16 cellular contexts compared by ENCODE assay signal in the genomic region with DNA sequence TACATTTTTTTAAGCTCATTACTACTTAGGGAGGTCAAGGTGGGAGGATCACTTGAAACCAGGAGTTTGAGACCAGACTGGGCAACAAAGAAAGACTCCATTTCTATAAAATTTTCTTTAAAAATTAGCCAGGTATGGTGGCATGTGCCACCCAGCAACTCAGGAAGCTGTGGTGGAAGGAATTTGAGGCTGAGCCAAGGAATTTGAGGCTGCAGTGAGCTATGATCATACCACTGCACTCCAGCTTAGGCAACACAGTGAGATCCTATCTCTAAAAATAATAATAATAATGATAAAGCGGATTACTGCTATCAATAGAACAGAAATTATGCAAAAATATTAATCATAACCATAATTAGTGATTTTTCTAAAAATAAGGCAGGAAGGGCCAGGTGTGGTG.
DNase-seq lines count a peak whose midpoint lies in the region; ATAC-seq and TF ChIP-seq lines count a peak whose summit lies in the region.
"Had no signal": no experiment of that assay in that cellular context is flagged by ENCODE, and none has a peak within 500 bp of the region (broad histone marks: within the 10 kb centered on the region; RNA-seq: fewer than 3 reads in every experiment).

No MANE protein-coding gene starts in this region.

- H3K4me3 ChIP-seq in GM23248 (no peak overlapping the region), PC-3 (ENCODE audit: low read length) (no peak overlapping the region), Karpas-422 (ENCODE audit: low read length) (no peak overlapping the region)
- H3K4me3 ChIP-seq: Peyer's patch had no signal

- TF ChIP-seq CTCF in PC-3 (conservative IDR thresholded peaks at IDR 0.05; ENCODE audit: low read depth, low read length), result no peak

- no peak overlapping the region for H3K27ac Mint-ChIP-seq in activated CD8-positive, alpha-beta T cell treated with anti-CD3 and anti-CD28 coated beads, Interleukin-2, amount 10 ng/mL, durations not matched to agents 7 days and 5 days
- H3K27ac Mint-ChIP-seq: CD8-positive, alpha-beta T cell; H9; T-helper 17 cell had no signal

- no peaks in the 10 kb centered on the region for H3K9me3 Mint-ChIP-seq in activated CD8-positive, alpha-beta T cell treated with anti-CD3 and anti-CD28 coated beads, Interleukin-2, amount 10 ng/mL, durations not matched to agents 7 days and 5 days (ENCODE audit: insufficient read depth)
- H3K9me3 Mint-ChIP-seq: CD8-positive, alpha-beta T cell; H9 had no signal

- POLR2A ChIA-PET in PC-3 (lab: Charles Lee; ENCODE audit: unreplicated experiment), result no interaction called here
- POLR2A ChIA-PET in activated CD8-positive, alpha-beta T cell treated with anti-CD3 and anti-CD28 coated beads, Interleukin-2, amount 10 ng/mL, durations not matched to agents 7 days and 5 days (lab: Charles Lee), result no interaction called here

- H3K4me3 Mint-ChIP-seq in activated CD8-positive, alpha-beta T cell treated with anti-CD3 and anti-CD28 coated beads, Interleukin-2, amount 10 ng/mL, durations not matched to agents 7 days and 5 days, result no peak overlapping the region
- H3K4me3 Mint-ChIP-seq: CD8-positive, alpha-beta T cell; H9; T-helper 17 cell had no signal

- H3K27me3 ChIP-seq in GM23248 (replicated peaks; ENCODE audit: insufficient read depth) (no peaks in the 10 kb centered on the region), PC-3 (ENCODE audit: low read length) (no peaks in the 10 kb centered on the region), Karpas-422 (ENCODE audit: low read length) (no peaks in the 10 kb centered on the region)
- H3K27me3 ChIP-seq: Peyer's patch had no signal

- H3K9me3 ChIP-seq in GM23248 (ENCODE audit: low read depth) (no peaks in the 10 kb centered on the region), PC-3 (ENCODE audit: low read length) (no peaks in the 10 kb centered on the region), Karpas-422 (ENCODE audit: low read length) (no peaks in the 10 kb centered on the region)
- H3K9me3 ChIP-seq: Peyer's patch had no signal

- H3F3A ChIP-seq in GM23248 (ENCODE audit: insufficient read depth), result no peaks in the 10 kb centered on the region
- H3F3A ChIP-seq in PC-3 (ENCODE audit: low read length, unreplicated experiment), result no peaks in the 10 kb centered on the region

- H2AFZ ChIP-seq in GM23248, result no peak overlapping the region
- H2AFZ ChIP-seq in PC-3 (ENCODE audit: low read length), result no peak overlapping the region
- H2AFZ ChIP-seq in Karpas-422 (ENCODE audit: low read length), result no peak overlapping the region

- H3K9ac ChIP-seq in GM23248 (no peak overlapping the region), PC-3 (ENCODE audit: low read length) (no peak overlapping the region), Karpas-422 (ENCODE audit: low read length) (no peak overlapping the region)

- H3K27ac ChIP-seq in GM23248 (no peak overlapping the region), PC-3 (ENCODE audit: low read length) (no peak overlapping the region), Karpas-422 (ENCODE audit: low read length) (no peak overlapping the region)
- H3K27ac ChIP-seq: Peyer's patch had no signal

- intact Hi-C loops in PC-3 (cut with micrococcal nuclease), result no loop called here

- CTCF ChIA-PET in PC-3 (lab: Charles Lee), result no interaction called here
- CTCF ChIA-PET in activated CD8-positive, alpha-beta T cell treated with anti-CD3 and anti-CD28 coated beads, Interleukin-2, amount 10 ng/mL, durations not matched to agents 7 days and 5 days (lab: Charles Lee), result no interaction called here

- H3K4me1 ChIP-seq in GM23248 (ENCODE audit: insufficient read depth), result no peaks in the 10 kb centered on the region
- H3K4me1 ChIP-seq in PC-3 (ENCODE audit: insufficient read depth, low read length), result no peaks in the 10 kb centered on the region
- peaks cover 7% of the 10 kb centered on the region for H3K4me1 ChIP-seq in Karpas-422 (ENCODE audit: low read length)
- H3K4me1 ChIP-seq: Peyer's patch had no signal

- no peaks in the 10 kb centered on the region for H3K36me3 Mint-ChIP-seq in activated CD8-positive, alpha-beta T cell treated with anti-CD3 and anti-CD28 coated beads, Interleukin-2, amount 10 ng/mL, durations not matched to agents 7 days and 5 days (ENCODE audit: low read depth)
- H3K36me3 Mint-ChIP-seq: CD8-positive, alpha-beta T cell had no signal

- no peaks in the 10 kb centered on the region for H3K9me2 ChIP-seq in GM23248 (ENCODE audit: insufficient read depth)
- H3K9me2 ChIP-seq in PC-3 (replicated peaks; ENCODE audit: low read length), result no peaks in the 10 kb centered on the region
- no peaks in the 10 kb centered on the region for H3K9me2 ChIP-seq in Karpas-422 (replicated peaks; ENCODE audit: insufficient read depth, low read length)

- no peaks in the 10 kb centered on the region for H3K79me2 ChIP-seq in GM23248 (ENCODE audit: insufficient read depth)
- no peaks in the 10 kb centered on the region for H3K79me2 ChIP-seq in PC-3 (ENCODE audit: low read length)
- no peaks in the 10 kb centered on the region for H3K79me2 ChIP-seq in Karpas-422 (ENCODE audit: low read length)

- peaks cover 8% of the 10 kb centered on the region for H3K27me3 Mint-ChIP-seq in activated CD8-positive, alpha-beta T cell treated with anti-CD3 and anti-CD28 coated beads, Interleukin-2, amount 10 ng/mL, durations not matched to agents 7 days and 5 days (ENCODE audit: low read depth)

- no peaks in the 10 kb centered on the region for H3K4me1 Mint-ChIP-seq in activated CD8-positive, alpha-beta T cell treated with anti-CD3 and anti-CD28 coated beads, Interleukin-2, amount 10 ng/mL, durations not matched to agents 7 days and 5 days (ENCODE audit: low read depth)
- H3K4me1 Mint-ChIP-seq: T-helper 17 cell had no signal

- no peak for ATAC-seq in PC-3
- no peak for ATAC-seq in activated CD8-positive, alpha-beta T cell treated with anti-CD3 and anti-CD28 coated beads, Interleukin-2, amount 10 ng/mL, durations not matched to agents 7 days and 5 days
- ATAC-seq: CD8-positive, alpha-beta T cell; T-helper 17 cell had no signal

- no TSS peak for BruUV-seq in PC-3 (replicated peaks; lab: Mats Ljungman, UMichigan)

- peak; percentile 26 for DNase-seq in GM23248
- peak; percentile 39 for DNase-seq in PC-3
- peak; percentile 59 for DNase-seq in astrocyte of the hippocampus (ENCODE audit: low read depth, low spot score)
- no peak for DNase-seq in NCI-H446 (lab: John Stamatoyannopoulos, UW)
- no peak for DNase-seq in activated CD8-positive, alpha-beta T cell treated with anti-CD3 and anti-CD28 coated beads, Interleukin-2, amount 10 ng/mL, durations not matched to agents 7 days and 5 days
- no peak for DNase-seq in effector CD4-positive, alpha-beta T cell
- no peak for DNase-seq in Karpas-422
- DNase-seq: CD8-positive, alpha-beta T cell; DMS79; H9; NCI-H1092; NCI-H2081 treated with DMSO at 0.1 percent for 48 hours; NCI-H524 treated with DMSO at 0.1 percent for 48 hours; Peyer's patch; SIG-M5; T-helper 17 cell had no signal

- WGBS in GM23248 (ENCODE audit: low coverage in 1 of 2, low lambda C conversion rate in 2 of 2, missing lambda C conversion rate in 2 of 2), 2 experiments, result 89 to 100% methylated on average over 1 of the region's 1 CpG

- no peaks in the 10 kb centered on the region for H4K20me1 ChIP-seq in GM23248 (ENCODE audit: insufficient read depth)
- H4K20me1 ChIP-seq in PC-3 (ENCODE audit: low read length), result no peaks in the 10 kb centered on the region
- no peaks in the 10 kb centered on the region for H4K20me1 ChIP-seq in Karpas-422 (ENCODE audit: insufficient read depth, low read depth, low read length)

- no peaks in the 10 kb centered on the region for H3K36me3 ChIP-seq in GM23248 (ENCODE audit: low read depth)
- no peaks in the 10 kb centered on the region for H3K36me3 ChIP-seq in PC-3 (ENCODE audit: low read depth, low read length)
- H3K36me3 ChIP-seq in Karpas-422 (ENCODE audit: insufficient read depth, low read length), result no peaks in the 10 kb centered on the region
- H3K36me3 ChIP-seq: Peyer's patch had no signal

- in situ Hi-C loops in GM23248 (cut with MboI), result no loop called here

- H3K4me2 ChIP-seq in GM23248 (ENCODE audit: unreplicated experiment) (no peak overlapping the region), PC-3 (ENCODE audit: low read length) (no peak overlapping the region), Karpas-422 (ENCODE audit: low read depth, low read length, poor library complexity, severe bottlenecking) (no peak overlapping the region)

Comparison
In these comparisons a context has a peak if more than half of its experiments do, and no peak if none do; other contexts are left out.
1. DNase-seq: peak in GM23248 (single experiment), PC-3 (single experiment) and astrocyte of the hippocampus (single experiment); none in NCI-H446 (0 of 2), activated CD8-positive, alpha-beta T cell treated with anti-CD3 and anti-CD28 coated beads, Interleukin-2, amount 10 ng/mL, durations not matched to agents 7 days and 5 days (single experiment), effector CD4-positive, alpha-beta T cell (single experiment) and Karpas-422 (single experiment).